12 cellular contexts compared by ENCODE assay signal in genomic region chr15:32723171-32723948, GRCh38. TPM values are rescaled to one million over a fixed set of nuclear protein-coding genes. Genes with fewer than 3 reads are reported as not detected.
DNase-seq lines count a peak whose midpoint lies in the region; ATAC-seq and TF ChIP-seq lines count a peak whose summit lies in the region.
"Had no signal": no experiment of that assay in that cellular context is flagged by ENCODE, and none has a peak within 500 bp of the region (broad histone marks: within the 10 kb centered on the region; RNA-seq: fewer than 3 reads in every experiment).

No MANE protein-coding gene starts in this region.

- in situ Hi-C loops in brain microvascular endothelial cell (cut with HindIII; ENCODE audit: low pct_ligation_motif_present, low sequenced_read_pairs), result no loop called here

- DNase-seq in GM12865 (ENCODE audit: low read depth) (peak; percentile 83), RWPE1 (ENCODE audit: low spot score) (no peak), NCI-H146 treated with DMSO at 0.1 percent for 48 hours (lab: John Stamatoyannopoulos, UW; ENCODE audit: unreplicated experiment) (no peak), ovary (no peak), brain microvascular endothelial cell (no peak)
- DNase-seq: NK-92 treated with Interleukin-12 subunit alpha and Interleukin-12 subunit beta, amount 100 ng/mL, for 24 hours; stimulated activated CD4-positive, alpha-beta T cell treated with anti-CD3 and anti-CD28 coated beads, Interleukin-1b, Interleukin-23, amount 100 ng/mL, for 48 hours; upper lobe of left lung had no signal

- H3K27me3 ChIP-seq in ovary (no peaks in the 10 kb centered on the region), brain microvascular endothelial cell (replicated peaks) (no peaks in the 10 kb centered on the region)

- CTCF ChIA-PET in RWPE1 (lab: Yijun Ruan, JAX), result interaction anchor here (0.6 kb wide), 1 partner anchor 99 kb away, joined by 3 read pairs; no protein-coding TSS in a partner anchor

- no peaks in the 10 kb centered on the region for H3K4me1 ChIP-seq in ovary (ENCODE audit: insufficient read depth)

- WGBS in ovary, 3 donors, result 86% methylated on average over 2 of the region's 2 CpGs

- intact Hi-C loops in ovary (cut with DNase I), result no loop called here

- no peaks in the 10 kb centered on the region for H3K9me3 ChIP-seq in ovary

- H3K27ac ChIP-seq in RWPE1 (no peak overlapping the region), ovary (no peak overlapping the region), brain microvascular endothelial cell (no peak overlapping the region)
- H3K27ac ChIP-seq: upper lobe of left lung had no signal

- H3K36me3 ChIP-seq in ovary, result no peaks in the 10 kb centered on the region
- H3K36me3 ChIP-seq in brain microvascular endothelial cell (replicated peaks), result peaks cover 12% of the 10 kb centered on the region
- H3K36me3 ChIP-seq: upper lobe of left lung had no signal

- TF ChIP-seq EP300 in ovary (IDR thresholded peaks at IDR 0.05), result no peak

- no peak for TF ChIP-seq POLR2A in ovary (IDR thresholded peaks at IDR 0.05)

- H3K4me3 ChIP-seq in GM12865 (ENCODE audit: low read depth, low read length) (no peak overlapping the region), ovary (no peak overlapping the region), brain microvascular endothelial cell (ENCODE audit: low read depth, low read length) (no peak overlapping the region)
- H3K4me3 ChIP-seq: upper lobe of left lung had no signal

- POLR2A ChIA-PET in RWPE1 (lab: Yijun Ruan, JAX; ENCODE audit: low non-redundant PET), result interaction anchor here (0.6 to 0.7 kb wide), 2 partner anchors 53 to 330 kb away, joined by 3 to 4 read pairs; no protein-coding TSS in a partner anchor

- TF ChIP-seq CTCF in GM12865 (IDR thresholded peaks at IDR 0.05; ENCODE audit: insufficient read depth, low read depth, low read length, missing control alignments), result no peak
- no peak for TF ChIP-seq CTCF in RWPE1 (conservative IDR thresholded peaks at IDR 0.05; ENCODE audit: low read depth)
- no peak for TF ChIP-seq CTCF in ovary (IDR thresholded peaks at IDR 0.05)
- TF ChIP-seq CTCF in brain microvascular endothelial cell (IDR thresholded peaks at IDR 0.05; ENCODE audit: low read depth, low read length, missing control alignments), result no peak

- peak; percentile 92 for ATAC-seq in GM19328 (IDR thresholded peaks at IDR 0.05; ENCODE audit: unreplicated experiment)
- ATAC-seq in HG02763 (IDR thresholded peaks at IDR 0.05; ENCODE audit: unreplicated experiment), result peak; percentile 82
- peak; percentile 78 for ATAC-seq in HG03521 (IDR thresholded peaks at IDR 0.05; ENCODE audit: unreplicated experiment)

RNA-seq across cellular contexts. Expression of gene GREM1, which starts 5.6 kb away (rescaled TPM):
- 1 to 10 TPM in 1 of 7 donors, under 1 TPM in 3, not detected in 3; 0.11 to 1.6 (median 0.21) TPM for total RNA-seq in ovary
- 10 to 100 TPM in 1 of 2 donors, under 1 TPM in 1; 0.69 to 10.9 TPM for polyA plus RNA-seq in ovary
- total RNA-seq: CD4-positive, CD25-positive, alpha-beta regulatory T cell had no signal
- polyA plus RNA-seq: CD4-positive, CD25-positive, alpha-beta regulatory T cell had no signal
